In genomic region chr12:69497308-69498026, GRCh38 we compare ENCODE assay signal across 8 cellular contexts. TPM values are rescaled to one million over a fixed set of nuclear protein-coding genes. Genes with fewer than 3 reads are reported as not detected.
A peak's percentile ranks its signal among the peaks of the same experiment; 100 is the strongest.
DNase-seq lines count a peak whose midpoint lies in the region; ATAC-seq and TF ChIP-seq lines count a peak whose summit lies in the region.

No MANE protein-coding gene starts in this region.

- peaks cover 7% of the 10 kb centered on the region for H3K36me3 Mint-ChIP-seq in CD8-positive, alpha-beta T cell

- peaks cover 57% of the 10 kb centered on the region for H3K4me1 Mint-ChIP-seq in CD8-positive, alpha-beta T cell (ENCODE audit: low read depth)

- H3K9me3 Mint-ChIP-seq in CD8-positive, alpha-beta T cell: no peaks in the 10 kb centered on the region

- intact Hi-C loops in CD8-positive, alpha-beta T cell (cut with DNase I, micrococcal nuclease): loop anchor here in 1 of 2 experiments (5.0 kb wide), 1 partner anchor 65 kb away; no protein-coding TSS in a partner anchor
- intact Hi-C loops in posterior vena cava (cut with DNase I): no loop called here

- H3K4me1 ChIP-seq in CD8-positive, alpha-beta T cell (ENCODE audit: insufficient read depth, low read length): peaks cover 5% of the 10 kb centered on the region
- peaks cover 2% of the 10 kb centered on the region for H3K4me1 ChIP-seq in urinary bladder (ENCODE audit: insufficient read depth)

- no peaks in the 10 kb centered on the region for H3K27me3 ChIP-seq in CD8-positive, alpha-beta T cell (ENCODE audit: insufficient read depth, low read length)

- no peaks in the 10 kb centered on the region for H3K27me3 Mint-ChIP-seq in CD8-positive, alpha-beta T cell (ENCODE audit: low read depth)

- peak overlapping the region; percentile 55 for H3K4me3 Mint-ChIP-seq in CD8-positive, alpha-beta T cell

- H3K27ac ChIP-seq in CD8-positive, alpha-beta T cell (ENCODE audit: low read depth, low read length): no peak overlapping the region
- H3K27ac ChIP-seq in urinary bladder (ENCODE audit: low read depth): peak overlapping the region; percentile 32

- POLR2A ChIA-PET in CD8-positive, alpha-beta T cell (lab: Charles Lee): no interaction called here

- peak overlapping the region; percentile 58 for H3K27ac Mint-ChIP-seq in CD8-positive, alpha-beta T cell

- DNase-seq in CD8-positive, alpha-beta T cell: no peak
- DNase-seq in choroid plexus epithelial cell (ENCODE audit: low read depth): peak; percentile 74
- no peak for DNase-seq in NCI-H524 (lab: John Stamatoyannopoulos, UW)
- no peak for DNase-seq in SKM-1 (lab: John Stamatoyannopoulos, UW; ENCODE audit: unreplicated experiment)
- DNase-seq in posterior vena cava (ENCODE audit: low spot score): no peak

- H3K9me3 ChIP-seq in CD8-positive, alpha-beta T cell (ENCODE audit: low read length): no peaks in the 10 kb centered on the region

- peak; percentile 64 for ATAC-seq in CD8-positive, alpha-beta T cell
- ATAC-seq in GM19455 (IDR thresholded peaks at IDR 0.05; ENCODE audit: unreplicated experiment): peak; percentile 89
- ATAC-seq in HG03439 (IDR thresholded peaks at IDR 0.05; ENCODE audit: unreplicated experiment): peak; percentile 84

- H3K36me3 ChIP-seq in CD8-positive, alpha-beta T cell (ENCODE audit: insufficient read depth, low read length): no peaks in the 10 kb centered on the region
- no peaks in the 10 kb centered on the region for H3K36me3 ChIP-seq in urinary bladder (ENCODE audit: insufficient read depth)

- H3K4me3 ChIP-seq in CD8-positive, alpha-beta T cell (ENCODE audit: low read depth, low read length): no peak overlapping the region
- H3K4me3 ChIP-seq in choroid plexus epithelial cell (ENCODE audit: low read depth, low read length) (no peak overlapping the region), urinary bladder (ENCODE audit: low read depth, low read length) (no peak overlapping the region)

- CTCF ChIA-PET in CD8-positive, alpha-beta T cell (lab: Charles Lee): no interaction called here

- WGBS in urinary bladder: 70% methylated on average over 4 of the region's 4 CpGs

- TF ChIP-seq CTCF in CD8-positive, alpha-beta T cell (IDR thresholded peaks at IDR 0.05): no peak
- TF ChIP-seq CTCF in choroid plexus epithelial cell (conservative IDR thresholded peaks at IDR 0.05; ENCODE audit: low read depth, low read length): no peak

RNA-seq across cellular contexts. Expression of gene FRS2, which starts 27.3 kb away (rescaled TPM):
- total RNA-seq in CD8-positive, alpha-beta T cell: 10 to 100 TPM; 31.1 to 32.4 TPM
- total RNA-seq in urinary bladder (95.2 TPM), posterior vena cava (10 to 100 TPM; 35.0 to 39.1 TPM)
- polyA plus RNA-seq in urinary bladder: 18.3 TPM
